ENCODE assay signal across 22 cellular contexts in genomic region chrX:31551913-31552312, GRCh38.
DNase-seq lines count a peak whose midpoint lies in the region; ATAC-seq and TF ChIP-seq lines count a peak whose summit lies in the region.
"Had no signal": no experiment of that assay in that cellular context is flagged by ENCODE, and none has a peak within 500 bp of the region (broad histone marks: within the 10 kb centered on the region; RNA-seq: fewer than 3 reads in every experiment).

No MANE protein-coding gene starts in this region.

- H2AFZ ChIP-seq in osteoblast (ENCODE audit: low read length), result no peak overlapping the region
- H2AFZ ChIP-seq: PC-9 had no signal

- TF ChIP-seq CTCF in choroid plexus epithelial cell (conservative IDR thresholded peaks at IDR 0.05; ENCODE audit: low read depth, low read length) (no peak), gastroesophageal sphincter (IDR thresholded peaks at IDR 0.05) (no peak), osteoblast (IDR thresholded peaks at IDR 0.05; ENCODE audit: extremely low read depth, low read depth, low read length) (no peak)

- no peak for TF ChIP-seq EP300 in gastroesophageal sphincter (IDR thresholded peaks at IDR 0.05)

- H3K4me1 ChIP-seq in gastroesophageal sphincter (no peaks in the 10 kb centered on the region), osteoblast (ENCODE audit: insufficient read depth, low read length) (peaks cover 6% of the 10 kb centered on the region)
- H3K4me1 ChIP-seq: Caco-2, SJCRH30 had no signal

- no peaks in the 10 kb centered on the region for H4K20me1 ChIP-seq in osteoblast (ENCODE audit: insufficient read depth, low read length)

- WGBS in gastroesophageal sphincter (ENCODE audit: low coverage in 1 of 2), 2 donors, result 93 to 100% methylated on average over 1 to 3 of the region's 4 CpGs

- no peak overlapping the region for H3K4me2 ChIP-seq in osteoblast (ENCODE audit: insufficient read depth, low read length)
- H3K4me2 ChIP-seq: PC-9 had no signal

- H3K27ac ChIP-seq in gastroesophageal sphincter (no peak overlapping the region), osteoblast (ENCODE audit: low read depth, low read length) (no peak overlapping the region)
- H3K27ac ChIP-seq: PC-9, RWPE1, SJCRH30 had no signal

- no peak for TF ChIP-seq POLR2A in gastroesophageal sphincter (IDR thresholded peaks at IDR 0.05)

- ATAC-seq in gastroesophageal sphincter, result no peak
- no peak for ATAC-seq in GM18858 (IDR thresholded peaks at IDR 0.05; ENCODE audit: unreplicated experiment)
- ATAC-seq in GM18519 (IDR thresholded peaks at IDR 0.05; ENCODE audit: low FRiP score, unreplicated experiment), result no peak
- ATAC-seq: HepG2 had no signal

- H3K27me3 ChIP-seq in gastroesophageal sphincter (no peaks in the 10 kb centered on the region), osteoblast (ENCODE audit: insufficient read depth, low read length) (no peaks in the 10 kb centered on the region)
- H3K27me3 ChIP-seq: SJCRH30 had no signal

- DNase-seq in SKM-1 treated with dmso at 0.1 percent for 144 hours (lab: John Stamatoyannopoulos, UW; ENCODE audit: unreplicated experiment), result peak; percentile 26
- DNase-seq in SKM-1 (lab: John Stamatoyannopoulos, UW; ENCODE audit: unreplicated experiment), result no peak
- DNase-seq in NOMO-1 (lab: John Stamatoyannopoulos, UW; ENCODE audit: unreplicated experiment in 2 of 2), result peak; percentile 10 to 68
- DNase-seq in choroid plexus epithelial cell (ENCODE audit: low read depth), result peak; percentile 51
- DNase-seq in osteoblast (ENCODE audit: insufficient read length, low spot score, missing footprints), result no peak
- DNase-seq: 8988T; Caco-2; CD4-positive, alpha-beta T cell; DMS153; GF-D8; KG1; NCI-H1092 treated with DMSO at 0.1 percent for 48 hours; NCI-H146; NCI-H2029 treated with DMSO at 0.1 percent for 48 hours; NK-92 treated with Interleukin-12 subunit alpha and Interleukin-12 subunit beta, amount 100 ng/mL, for 24 hours; PC-9; SJCRH30 had no signal

- no peaks in the 10 kb centered on the region for H3K36me3 ChIP-seq in gastroesophageal sphincter
- H3K36me3 ChIP-seq in osteoblast (ENCODE audit: insufficient read depth, low read length), result no peaks in the 10 kb centered on the region
- H3K36me3 ChIP-seq: SJCRH30 had no signal

- no peaks in the 10 kb centered on the region for H3K79me2 ChIP-seq in osteoblast (ENCODE audit: insufficient read depth, low read length)

- no peaks in the 10 kb centered on the region for H3K9me3 ChIP-seq in gastroesophageal sphincter
- no peaks in the 10 kb centered on the region for H3K9me3 ChIP-seq in osteoblast (ENCODE audit: low read depth, low read length)
- H3K9me3 ChIP-seq: Caco-2, SJCRH30 had no signal

- H3K4me3 ChIP-seq in choroid plexus epithelial cell (ENCODE audit: low read depth, low read length) (no peak overlapping the region), gastroesophageal sphincter (no peak overlapping the region), osteoblast (ENCODE audit: insufficient read depth, low read length) (no peak overlapping the region)
- H3K4me3 ChIP-seq: PC-9, SJCRH30 had no signal

Comparison
In these comparisons a context has a peak if more than half of its experiments do, and no peak if none do; other contexts are left out.
1. DNase-seq: peak in SKM-1 treated with dmso at 0.1 percent for 144 hours (single experiment), NOMO-1 (2 of 2) and choroid plexus epithelial cell (single experiment); none in SKM-1 (single experiment) and osteoblast (single experiment).